8 cellular contexts compared by ENCODE assay signal in the genomic region with DNA sequence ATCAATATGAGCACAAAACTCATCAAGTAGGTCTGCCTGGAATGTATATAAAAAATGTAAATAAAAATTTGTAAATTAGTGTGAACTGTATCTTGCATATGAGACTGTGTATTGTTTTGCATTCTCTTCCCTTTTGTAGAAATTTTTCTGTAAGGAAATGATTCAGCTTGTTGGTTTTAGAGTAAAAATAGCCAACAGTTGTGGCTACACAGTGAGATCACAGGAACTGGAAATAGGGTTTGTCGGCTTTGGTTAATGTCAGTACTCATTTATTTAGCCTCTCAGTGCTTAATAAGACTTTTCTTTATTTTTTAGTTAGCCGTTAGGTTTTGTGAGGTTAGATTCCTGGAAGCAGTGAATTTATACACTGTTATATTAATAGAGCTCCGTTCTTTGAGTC.
DNase-seq lines count a peak whose midpoint lies in the region; ATAC-seq and TF ChIP-seq lines count a peak whose summit lies in the region.

No MANE protein-coding gene starts in this region.

- no peaks in the 10 kb centered on the region for H3K36me3 ChIP-seq in kidney epithelial cell (ENCODE audit: control insufficient read depth, insufficient read depth, low read length)

- DNase-seq in activated naive CD8-positive, alpha-beta T cell treated with anti-CD3 and anti-CD28 coated beads for 36 hours, result no peak
- peak; percentile 38 for DNase-seq in kidney epithelial cell (ENCODE audit: low read depth)
- DNase-seq in NCI-H2107 treated with DMSO at 0.1 percent for 48 hours (lab: John Stamatoyannopoulos, UW; ENCODE audit: unreplicated experiment), result no peak
- no peak for DNase-seq in posterior vena cava (ENCODE audit: low spot score)
- no peak for DNase-seq in RPMI8226

- peak overlapping the region; percentile 30 for H3K27ac Mint-ChIP-seq in activated naive CD8-positive, alpha-beta T cell
- no peak overlapping the region for H3K27ac Mint-ChIP-seq in activated naive CD8-positive, alpha-beta T cell treated with anti-CD3 and anti-CD28 coated beads for 36 hours
- H3K27ac Mint-ChIP-seq in T-helper 1 cell treated with Interleukin-12 subunit alpha and Interleukin-12 subunit beta and Interleukin-4 antibody, amounts not matched to agents 30 μg/mL and 1 μg/mL, for 36 hours, result peak overlapping the region; percentile 82

- intact Hi-C loops in posterior vena cava (cut with DNase I), result no loop called here

- H3K9me3 Mint-ChIP-seq in activated naive CD8-positive, alpha-beta T cell (ENCODE audit: low read depth), result no peaks in the 10 kb centered on the region
- peaks cover 7% of the 10 kb centered on the region for H3K9me3 Mint-ChIP-seq in activated naive CD8-positive, alpha-beta T cell treated with anti-CD3 and anti-CD28 coated beads for 36 hours
- H3K9me3 Mint-ChIP-seq in T-helper 1 cell treated with Interleukin-12 subunit alpha and Interleukin-12 subunit beta and Interleukin-4 antibody, amounts not matched to agents 30 μg/mL and 1 μg/mL, for 36 hours, result peaks cover 4% of the 10 kb centered on the region

- H3K36me3 Mint-ChIP-seq in activated naive CD8-positive, alpha-beta T cell, result peaks cover 9% of the 10 kb centered on the region
- H3K36me3 Mint-ChIP-seq in activated naive CD8-positive, alpha-beta T cell treated with anti-CD3 and anti-CD28 coated beads for 36 hours, result peaks cover 27% of the 10 kb centered on the region
- peaks cover 25% of the 10 kb centered on the region for H3K36me3 Mint-ChIP-seq in T-helper 1 cell treated with Interleukin-12 subunit alpha and Interleukin-12 subunit beta and Interleukin-4 antibody, amounts not matched to agents 30 μg/mL and 1 μg/mL, for 36 hours (ENCODE audit: low read depth)

- ATAC-seq in HG03045 (IDR thresholded peaks at IDR 0.05; ENCODE audit: unreplicated experiment), result peak; percentile 89

- no peaks in the 10 kb centered on the region for H3K27me3 Mint-ChIP-seq in activated naive CD8-positive, alpha-beta T cell
- no peaks in the 10 kb centered on the region for H3K27me3 Mint-ChIP-seq in activated naive CD8-positive, alpha-beta T cell treated with anti-CD3 and anti-CD28 coated beads for 36 hours
- no peaks in the 10 kb centered on the region for H3K27me3 Mint-ChIP-seq in T-helper 1 cell treated with Interleukin-12 subunit alpha and Interleukin-12 subunit beta and Interleukin-4 antibody, amounts not matched to agents 30 μg/mL and 1 μg/mL, for 36 hours (ENCODE audit: low read depth)

- TF ChIP-seq CTCF in kidney epithelial cell (IDR thresholded peaks at IDR 0.05; ENCODE audit: insufficient read depth, low read length, poor library complexity, severe bottlenecking), result no peak

- H3K4me3 ChIP-seq in kidney epithelial cell (ENCODE audit: low read depth, low read length), result no peak overlapping the region

- no peak overlapping the region for H3K4me3 Mint-ChIP-seq in activated naive CD8-positive, alpha-beta T cell
- H3K4me3 Mint-ChIP-seq in activated naive CD8-positive, alpha-beta T cell treated with anti-CD3 and anti-CD28 coated beads for 36 hours, result no peak overlapping the region
- H3K4me3 Mint-ChIP-seq in T-helper 1 cell treated with Interleukin-12 subunit alpha and Interleukin-12 subunit beta and Interleukin-4 antibody, amounts not matched to agents 30 μg/mL and 1 μg/mL, for 36 hours, result peak overlapping the region; percentile 44

- H3K27me3 ChIP-seq in kidney epithelial cell (ENCODE audit: control insufficient read depth, insufficient read depth, low read length), result no peaks in the 10 kb centered on the region

- peaks cover 23% of the 10 kb centered on the region for H3K4me1 Mint-ChIP-seq in activated naive CD8-positive, alpha-beta T cell (ENCODE audit: low read depth)
- peaks cover 14% of the 10 kb centered on the region for H3K4me1 Mint-ChIP-seq in activated naive CD8-positive, alpha-beta T cell treated with anti-CD3 and anti-CD28 coated beads for 36 hours
- H3K4me1 Mint-ChIP-seq in T-helper 1 cell treated with Interleukin-12 subunit alpha and Interleukin-12 subunit beta and Interleukin-4 antibody, amounts not matched to agents 30 μg/mL and 1 μg/mL, for 36 hours (ENCODE audit: low read depth), result peaks cover 27% of the 10 kb centered on the region
